10 cellular contexts compared by ENCODE assay signal in genomic region chr15:45129651-45130129, GRCh38. TPM values are rescaled to one million over a fixed set of nuclear protein-coding genes. Genes with fewer than 3 reads are reported as not detected.
DNase-seq lines count a peak whose midpoint lies in the region; ATAC-seq and TF ChIP-seq lines count a peak whose summit lies in the region.
"Had no signal": no experiment of that assay in that cellular context is flagged by ENCODE, and none has a peak within 500 bp of the region (broad histone marks: within the 10 kb centered on the region; RNA-seq: fewer than 3 reads in every experiment).

TSS of gene DUOX1 (plus strand) at chr15:45129994. CDS start at chr15:45131967, 1,973 bp downstream.
A gene with protein sequence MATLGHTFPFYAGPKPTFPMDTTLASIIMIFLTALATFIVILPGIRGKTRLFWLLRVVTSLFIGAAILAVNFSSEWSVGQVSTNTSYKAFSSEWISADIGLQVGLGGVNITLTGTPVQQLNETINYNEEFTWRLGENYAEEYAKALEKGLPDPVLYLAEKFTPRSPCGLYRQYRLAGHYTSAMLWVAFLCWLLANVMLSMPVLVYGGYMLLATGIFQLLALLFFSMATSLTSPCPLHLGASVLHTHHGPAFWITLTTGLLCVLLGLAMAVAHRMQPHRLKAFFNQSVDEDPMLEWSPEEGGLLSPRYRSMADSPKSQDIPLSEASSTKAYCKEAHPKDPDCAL (minus strand): TSS chr15:45129879. CDS start chr15:45123014, 6,865 bp downstream.

- peaks cover 0 to 71% (median 43%) of the 10 kb centered on the region in 45 donors for H3K27me3 ChIP-seq in dorsolateral prefrontal cortex
- H3K27me3 ChIP-seq in tibial artery, result peaks cover 3 to 64% of the 10 kb centered on the region in 2 donors

- peak; percentile 63 for DNase-seq in activated CD4-positive, alpha-beta T cell treated with anti-CD3 and anti-CD28 coated beads for 36 hours
- DNase-seq in activated CD4-positive, alpha-beta T cell treated with anti-CD3 and anti-CD28 coated beads for 1 hour, result no peak
- DNase-seq in dorsolateral prefrontal cortex (peak in 1 of 10 donors; percentile 43), mesothelial cell of epicardium (ENCODE audit: low spot score in 2 of 2, unreplicated experiment in 2 of 2) (no peak), tibial artery (no peak), NCI-H2107 treated with DMSO at 0.1 percent for 48 hours (lab: John Stamatoyannopoulos, UW; ENCODE audit: unreplicated experiment) (no peak)
- DNase-seq: central memory CD4-positive, alpha-beta T cell had no signal

- H3K9me3 Mint-ChIP-seq in activated CD4-positive, alpha-beta T cell treated with anti-CD3 and anti-CD28 coated beads for 36 hours (ENCODE audit: low read depth), result no peaks in the 10 kb centered on the region
- no peaks in the 10 kb centered on the region for H3K9me3 Mint-ChIP-seq in mesothelial cell of epicardium

- POLR2A ChIA-PET in activated CD4-positive, alpha-beta T cell treated with anti-CD3 and anti-CD28 coated beads for 36 hours (lab: Charles Lee), result no interaction called here

- no peak within 1 kb of the TSS for H3K27ac Mint-ChIP-seq in activated CD4-positive, alpha-beta T cell treated with anti-CD3 and anti-CD28 coated beads for 36 hours
- H3K27ac Mint-ChIP-seq in mesothelial cell of epicardium, result no peak within 1 kb of the TSS

- peak within 1 kb of the TSS in 58 of 59 donors; percentile 4 to 73 (median 51) for H3K4me3 ChIP-seq in dorsolateral prefrontal cortex
- peak within 1 kb of the TSS; percentile 22 to 34 for H3K4me3 ChIP-seq in tibial artery

- intact Hi-C loops in activated CD4-positive, alpha-beta T cell treated with anti-CD3 and anti-CD28 coated beads for 36 hours (cut with DNase I, micrococcal nuclease), result no loop called here
- intact Hi-C loops in dorsolateral prefrontal cortex (cut with DNase I) (no loop called here), tibial artery (cut with DNase I; ENCODE audit: low total_unique reads) (no loop called here)

- H3K36me3 ChIP-seq in tibial artery, result no peaks in the 10 kb centered on the region

- no peak for TF ChIP-seq CTCF in dorsolateral prefrontal cortex (IDR thresholded peaks at IDR 0.05 in 54 of 56, conservative IDR thresholded peaks at IDR 0.05 in 2 of 56; ENCODE audit: low read depth in 1 of 56, partially characterized antibody in 56 of 56)
- TF ChIP-seq CTCF in mesothelial cell of epicardium (IDR thresholded peaks at IDR 0.05; ENCODE audit: unreplicated experiment), result no peak
- no peak for TF ChIP-seq CTCF in tibial artery (IDR thresholded peaks at IDR 0.05)

- H3K27me3 Mint-ChIP-seq in activated CD4-positive, alpha-beta T cell treated with anti-CD3 and anti-CD28 coated beads for 36 hours, result peaks cover 57% of the 10 kb centered on the region
- H3K27me3 Mint-ChIP-seq in mesothelial cell of epicardium (ENCODE audit: low read depth), result peaks cover 95% of the 10 kb centered on the region

- ATAC-seq in activated CD4-positive, alpha-beta T cell treated with anti-CD3 and anti-CD28 coated beads for 36 hours, result peak; percentile 71
- ATAC-seq in HG03045 (IDR thresholded peaks at IDR 0.05; ENCODE audit: unreplicated experiment), result no peak
- ATAC-seq in HG03432 (IDR thresholded peaks at IDR 0.05; ENCODE audit: unreplicated experiment), result no peak

- H3K9me3 ChIP-seq in tibial artery, result no peaks in the 10 kb centered on the region

- H3K4me1 Mint-ChIP-seq in activated CD4-positive, alpha-beta T cell treated with anti-CD3 and anti-CD28 coated beads for 36 hours, result peaks cover 2% of the 10 kb centered on the region
- H3K4me1 Mint-ChIP-seq in mesothelial cell of epicardium, result peaks cover 16% of the 10 kb centered on the region

- H3K4me3 Mint-ChIP-seq in activated CD4-positive, alpha-beta T cell treated with anti-CD3 and anti-CD28 coated beads for 36 hours, result no peak within 1 kb of the TSS
- peak within 1 kb of the TSS; percentile 58 for H3K4me3 Mint-ChIP-seq in mesothelial cell of epicardium

- peak within 1 kb of the TSS in 5 of 59 donors; percentile 18 to 53 (median 33) for H3K27ac ChIP-seq in dorsolateral prefrontal cortex
- no peak within 1 kb of the TSS for H3K27ac ChIP-seq in tibial artery

- CTCF ChIA-PET in activated CD4-positive, alpha-beta T cell treated with anti-CD3 and anti-CD28 coated beads for 36 hours (lab: Charles Lee), result interaction anchor here (0.5 to 4.9 kb wide), 5 partner anchors 10 to 204 kb away, joined by 3 to 29 read pairs (median 3); no protein-coding TSS in a partner anchor

- peaks cover 0 to 16% (median 7%) of the 10 kb centered on the region in 4 donors for H3K4me1 ChIP-seq in tibial artery

- no peaks in the 10 kb centered on the region for H3K36me3 Mint-ChIP-seq in activated CD4-positive, alpha-beta T cell treated with anti-CD3 and anti-CD28 coated beads for 36 hours (ENCODE audit: low read depth)
- no peaks in the 10 kb centered on the region for H3K36me3 Mint-ChIP-seq in mesothelial cell of epicardium

RNA-seq across cellular contexts. Expression of gene DUOX1, which starts in this region (rescaled TPM):
- total RNA-seq in activated CD4-positive, alpha-beta T cell treated with anti-CD3 and anti-CD28 coated beads for 36 hours, result under 1 TPM; 0.07 to 0.11 TPM
- total RNA-seq in dorsolateral prefrontal cortex (10 to 100 TPM in 2 of 120 experiments, 1 to 10 TPM in 82, under 1 TPM in 35, not detected in 1; 0.25 to 12.0 (median 1.8) TPM), mesothelial cell of epicardium (6.8 to 7.9 TPM (median 7.2 TPM) in 3 replicates)
- total RNA-seq: OCI-LY7 had no signal

RNA-seq across cellular contexts. Expression of the second gene that starts in this region (rescaled TPM):
- total RNA-seq in activated CD4-positive, alpha-beta T cell treated with anti-CD3 and anti-CD28 coated beads for 36 hours, result under 1 TPM in 1 of 2 experiments, not detected in 1; 0.19 TPM
- total RNA-seq in dorsolateral prefrontal cortex (1 to 10 TPM in 100 of 120 experiments, under 1 TPM in 15, not detected in 5; 0.23 to 7.3 (median 2.0) TPM), mesothelial cell of epicardium (5.8 to 7.5 TPM (median 6.6 TPM) in 3 replicates)
- total RNA-seq: OCI-LY7 had no signal

Comparison
In these comparisons a context has a peak if more than half of its experiments do, and no peak if none do; other contexts are left out.
1. Peak in DNase-seq and ATAC-seq in activated CD4-positive, alpha-beta T cell treated with anti-CD3 and anti-CD28 coated beads for 36 hours; RNA of the genes that start here not detected or under 1 TPM.